Comparison of ENCODE assay signal across 8 cellular contexts in the genomic region with DNA sequence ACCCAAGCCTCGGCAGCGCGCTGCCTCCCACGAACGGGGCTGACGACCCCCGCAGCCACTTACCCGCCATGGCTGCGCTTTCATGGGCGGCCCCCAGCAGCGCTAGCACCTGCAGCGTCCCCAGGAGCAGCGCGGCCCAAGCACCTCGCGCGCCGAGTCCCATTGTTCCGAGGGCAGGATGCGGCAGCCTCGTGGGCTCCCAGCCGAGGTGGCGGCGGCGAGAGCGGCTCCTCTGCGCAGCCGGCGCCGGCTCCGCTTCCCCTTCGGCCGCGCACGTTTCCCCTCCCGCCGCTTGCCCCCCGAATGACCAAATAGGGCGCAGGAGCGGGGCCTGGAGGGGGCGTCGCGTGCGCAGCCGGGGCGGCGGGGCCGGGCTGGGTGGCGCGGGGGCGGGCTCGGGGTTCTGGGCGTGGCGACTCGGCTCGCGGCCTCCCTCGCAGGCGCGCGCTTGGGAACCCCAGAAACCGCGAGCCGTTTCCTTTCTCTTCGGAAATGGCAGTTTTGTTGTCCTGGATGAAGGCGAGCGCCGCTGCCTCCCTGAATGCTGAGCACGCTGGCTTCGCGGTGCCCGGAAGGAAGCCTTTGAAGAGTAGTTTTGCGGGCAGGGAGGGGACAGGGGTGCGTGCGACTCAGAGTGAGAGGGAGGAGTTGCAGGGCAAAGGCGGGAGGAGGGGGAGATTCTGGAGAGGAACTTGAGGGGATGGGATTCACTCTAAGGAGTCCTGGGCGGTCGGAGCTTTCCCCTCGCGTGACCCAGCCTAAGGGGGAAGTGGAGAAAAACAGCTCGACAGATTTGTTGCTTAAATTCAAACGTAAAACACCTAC. TPM values are rescaled to one million over a fixed set of nuclear protein-coding genes. Genes with fewer than 3 reads are reported as not detected.
DNase-seq lines count a peak whose midpoint lies in the region; ATAC-seq and TF ChIP-seq lines count a peak whose summit lies in the region.

A gene with protein sequence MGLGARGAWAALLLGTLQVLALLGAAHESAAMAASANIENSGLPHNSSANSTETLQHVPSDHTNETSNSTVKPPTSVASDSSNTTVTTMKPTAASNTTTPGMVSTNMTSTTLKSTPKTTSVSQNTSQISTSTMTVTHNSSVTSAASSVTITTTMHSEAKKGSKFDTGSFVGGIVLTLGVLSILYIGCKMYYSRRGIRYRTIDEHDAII (minus strand): TSS at position 305 of the 825 bp plus-strand sequence. CDS start 142 bp downstream, at position 163.

- no peaks in the 10 kb centered on the region for H3K9me3 Mint-ChIP-seq in neural progenitor cell

- peaks cover 29% of the 10 kb centered on the region for H3F3A ChIP-seq in neural progenitor cell (ENCODE audit: low read depth)

- peak; percentile 55 for ATAC-seq in GM21576 (IDR thresholded peaks at IDR 0.05; ENCODE audit: unreplicated experiment)

- H3K4me1 Mint-ChIP-seq in neural progenitor cell, result peaks cover 37% of the 10 kb centered on the region

- TF ChIP-seq POLR2A in Raji (IDR thresholded peaks at IDR 0.05; ENCODE audit: insufficient read depth, low read depth, low read length), result peak; percentile 80

- in situ Hi-C loops in KBM-7 (cut with MboI; ENCODE audit: low pct_unique_long_range_greater_than_20kb, low sequenced_read_pairs), result no loop called here

- H4K20me1 ChIP-seq in neural progenitor cell (ENCODE audit: low read depth), result peaks cover 37% of the 10 kb centered on the region

- H3K36me3 Mint-ChIP-seq in neural progenitor cell, result peaks cover 5% of the 10 kb centered on the region

- H3K4me3 ChIP-seq in foreskin fibroblast (ENCODE audit: low read depth in 1 of 2, low read length in 2 of 2), result peak within 1 kb of the TSS; percentile 73 to 88
- peak within 1 kb of the TSS; percentile 76 for H3K4me3 ChIP-seq in neural progenitor cell

- no peaks in the 10 kb centered on the region for H3K36me3 ChIP-seq in neural progenitor cell

- TF ChIP-seq CTCF in foreskin fibroblast (IDR thresholded peaks at IDR 0.05; ENCODE audit: low read depth, low read length) (no peak), neural progenitor cell (IDR thresholded peaks at IDR 0.05) (peak; percentile 9)

- peaks cover 13% of the 10 kb centered on the region for H3K27me3 ChIP-seq in neural progenitor cell

- H3K9me3 ChIP-seq in neural progenitor cell (ENCODE audit: low read depth), result no peaks in the 10 kb centered on the region

- H3K79me2 ChIP-seq in neural progenitor cell (ENCODE audit: low read depth), result peaks cover 48% of the 10 kb centered on the region

- peaks cover 46% of the 10 kb centered on the region for H3K4me1 ChIP-seq in neural progenitor cell

- peak within 1 kb of the TSS; percentile 83 for H3K27ac ChIP-seq in neural progenitor cell

- peak within 1 kb of the TSS; percentile 93 for H3K4me2 ChIP-seq in neural progenitor cell

- DNase-seq in Daoy (ENCODE audit: low read depth), result peak; percentile 83
- peak; percentile 97 for DNase-seq in KBM-7
- peak; percentile 86 for DNase-seq in activated gamma-delta T cell (lab: John Stamatoyannopoulos, UW)
- peak; percentile 61 to 89 for DNase-seq in foreskin fibroblast
- DNase-seq in neural progenitor cell (ENCODE audit: low spot score), result peak; percentile 90
- DNase-seq in stromal cell of bone marrow (ENCODE audit: low read depth), result peak; percentile 33

- H3K27ac Mint-ChIP-seq in neural progenitor cell, result peak within 1 kb of the TSS; percentile 99

- H2AFZ ChIP-seq in neural progenitor cell (replicated peaks), result peak within 1 kb of the TSS; percentile 87

- peak within 1 kb of the TSS; percentile 99 for H3K4me3 Mint-ChIP-seq in neural progenitor cell

- H3K27me3 Mint-ChIP-seq in neural progenitor cell (ENCODE audit: insufficient read depth, low read depth), result no peaks in the 10 kb centered on the region

- peak within 1 kb of the TSS; percentile 62 for H3K9ac ChIP-seq in neural progenitor cell

RNA-seq across cellular contexts. Expression of the gene that starts here (rescaled TPM):
- 121 and 127 TPM in 2 replicates for total RNA-seq in Daoy (2014; rRNA removed; shearing (Covaris generic))
- 127 and 230 TPM in 2 replicates for total RNA-seq in neural progenitor cell (ENCODE audit: low replicate concordance)

Comparison
In these comparisons a context has a peak if more than half of its experiments do, and no peak if none do; other contexts are left out.
1. Peak in every context shown above with its lines: DNase-seq, ATAC-seq, H3K4me3 ChIP-seq and H3K27ac ChIP-seq.
2. DNase-seq: peak in every context shown above with its lines; median percentile 97 in KBM-7; 90 in neural progenitor cell; 86 in activated gamma-delta T cell; 83 in Daoy; 75 in foreskin fibroblast; 33 in stromal cell of bone marrow.